In genomic region chr9:8420416-8420815, GRCh38 we compare ENCODE assay signal across 24 cellular contexts.
"Had no signal": no experiment of that assay in that cellular context is flagged by ENCODE, and none has a peak within 500 bp of the region (broad histone marks: within the 10 kb centered on the region; RNA-seq: fewer than 3 reads in every experiment).

No MANE protein-coding gene starts in this region.

- H3K27me3 Mint-ChIP-seq: dendritic cell treated with granulocyte-macrophage colony-stimulating factor and Interleukin-4, amounts not matched to agents 40 ng/mL and 50 ng/mL, for 4 days; effector memory CD8-positive, alpha-beta T cell had no signal

- H3K4me3 ChIP-seq: colonic mucosa, coronary artery, dorsolateral prefrontal cortex, esophagus muscularis mucosa, esophagus squamous epithelium, gastrocnemius medialis, gastroesophageal sphincter, heart left ventricle, heart right ventricle had no signal

- H3K4me1 Mint-ChIP-seq: endodermal cell had no signal

- H3K27me3 ChIP-seq: colonic mucosa, dorsolateral prefrontal cortex, esophagus muscularis mucosa, esophagus squamous epithelium, foreskin keratinocyte, gastrocnemius medialis, gastroesophageal sphincter, heart left ventricle, heart right ventricle had no signal

- H3K4me3 Mint-ChIP-seq: dendritic cell treated with granulocyte-macrophage colony-stimulating factor and Interleukin-4, amounts not matched to agents 40 ng/mL and 50 ng/mL, for 4 days; effector memory CD8-positive, alpha-beta T cell; endodermal cell had no signal

- H3K9me3 ChIP-seq: colonic mucosa, esophagus muscularis mucosa, esophagus squamous epithelium, gastrocnemius medialis, gastroesophageal sphincter, heart left ventricle, heart right ventricle had no signal

- H3K36me3 ChIP-seq: colonic mucosa, esophagus muscularis mucosa, esophagus squamous epithelium, gastrocnemius medialis, gastroesophageal sphincter, heart left ventricle, heart right ventricle had no signal

- H3K27ac Mint-ChIP-seq: dendritic cell treated with granulocyte-macrophage colony-stimulating factor and Interleukin-4, amounts not matched to agents 40 ng/mL and 50 ng/mL, for 4 days; effector memory CD8-positive, alpha-beta T cell; endodermal cell had no signal

- DNase-seq: colonic mucosa; cortex of kidney; dermis blood vessel endothelial cell; dorsolateral prefrontal cortex; effector CD4-positive, alpha-beta T cell; effector CD8-positive, alpha-beta T cell; effector memory CD4-positive, alpha-beta T cell; effector memory CD8-positive, alpha-beta T cell; endodermal cell; erythroblast; esophagus squamous epithelium; foreskin keratinocyte; foreskin melanocyte; gastrocnemius medialis; glutamatergic neuron; head of caudate nucleus; heart left ventricle; heart right ventricle had no signal

- H3K27ac ChIP-seq: colonic mucosa, coronary artery, epithelial cell of prostate, esophagus muscularis mucosa, esophagus squamous epithelium, foreskin keratinocyte, gastrocnemius medialis, gastroesophageal sphincter, heart left ventricle, heart right ventricle had no signal

- H3K9me3 Mint-ChIP-seq: dendritic cell treated with granulocyte-macrophage colony-stimulating factor and Interleukin-4, amounts not matched to agents 40 ng/mL and 50 ng/mL, for 4 days; endodermal cell had no signal

- ATAC-seq: effector memory CD8-positive, alpha-beta T cell; esophagus mucosa; foreskin keratinocyte; gastrocnemius medialis; gastroesophageal sphincter; heart left ventricle; heart right ventricle had no signal

- H3K4me1 ChIP-seq: colonic mucosa, esophagus muscularis mucosa, esophagus squamous epithelium, foreskin keratinocyte, gastrocnemius medialis, gastroesophageal sphincter, heart left ventricle, heart right ventricle had no signal
